8 cellular contexts compared by ENCODE assay signal in the genomic region with DNA sequence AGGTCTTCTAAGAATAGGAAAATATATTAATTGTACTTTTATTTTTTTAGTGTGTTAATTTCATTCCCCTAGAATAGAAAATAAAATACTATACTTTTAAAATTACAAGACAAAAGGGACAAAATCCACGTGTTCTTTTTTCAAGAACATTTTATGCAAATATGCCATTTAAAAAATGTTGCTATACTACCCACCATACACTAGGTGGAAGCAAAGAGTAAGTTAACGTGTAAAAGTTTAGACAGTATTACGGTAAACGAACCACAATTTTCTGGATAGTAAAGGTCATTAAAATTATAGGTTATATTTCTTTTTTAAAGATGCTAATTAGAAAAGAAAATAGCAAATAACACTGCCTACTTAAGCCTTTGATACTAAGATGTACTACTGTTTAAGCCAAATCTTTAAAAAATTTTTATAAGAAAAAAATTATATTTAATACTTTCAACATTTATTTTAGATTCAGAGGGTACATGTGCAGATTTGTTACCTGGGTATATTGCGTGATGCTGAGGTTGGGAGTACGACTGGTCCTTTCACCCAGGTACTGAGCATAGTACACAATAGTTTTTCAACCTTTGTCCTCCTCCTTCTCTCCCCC.
A peak's percentile ranks its signal among the peaks of the same experiment; 100 is the strongest.
DNase-seq lines count a peak whose midpoint lies in the region; ATAC-seq, FAIRE-seq and TF ChIP-seq lines count a peak whose summit lies in the region.

No MANE protein-coding gene starts in this region.

- peak; percentile 85 for FAIRE-seq in RCC 7860 (lab: Jason Lieb, UNC)

- DNase-seq in RCC 7860 (ENCODE audit: low spot score) = peak; percentile 26
- peak; percentile 57 for DNase-seq in fibroblast of peridontal ligament (ENCODE audit: extremely low read depth)
- no peak for DNase-seq in sigmoid colon
- DNase-seq in NCI-H187 (lab: John Stamatoyannopoulos, UW) = no peak
- DNase-seq in stimulated activated CD4-positive, alpha-beta T cell treated with anti-CD3 and anti-CD28 coated beads, Interleukin-4, amount 100 ng/mL, for 4 hours = no peak

- no peak overlapping the region for H3K4me3 ChIP-seq in DOHH2 (ENCODE audit: low read length)
- H3K4me3 ChIP-seq in sigmoid colon = no peak overlapping the region

- H3K9me2 ChIP-seq in DOHH2 (replicated peaks; ENCODE audit: control insufficient read depth, low read length) = no peaks in the 10 kb centered on the region

- intact Hi-C loops in sigmoid colon (cut with DNase I) = loop anchor here (2.0 kb wide), 1 partner anchor 408 kb away; no protein-coding TSS in a partner anchor

- H3K27ac ChIP-seq in DOHH2 (ENCODE audit: low read depth, low read length) (no peak overlapping the region), sigmoid colon (no peak overlapping the region)

- H3K36me3 ChIP-seq in DOHH2 (ENCODE audit: control insufficient read depth, low read length) = no peaks in the 10 kb centered on the region
- H3K36me3 ChIP-seq in sigmoid colon = no peaks in the 10 kb centered on the region

- peak; percentile 34 for TF ChIP-seq CTCF in DOHH2 (IDR thresholded peaks at IDR 0.05; ENCODE audit: low read depth, low read length, poor library complexity, severe bottlenecking)
- TF ChIP-seq CTCF in sigmoid colon (IDR thresholded peaks at IDR 0.05) = peak in 3 of 4 experiments; percentile 35 to 49 (median 44)

- no peaks in the 10 kb centered on the region for H3K9me3 ChIP-seq in DOHH2 (ENCODE audit: control insufficient read depth, insufficient read depth, low read length)
- no peaks in the 10 kb centered on the region for H3K9me3 ChIP-seq in sigmoid colon

- peak; percentile 51 for ATAC-seq in GM19468 (IDR thresholded peaks at IDR 0.05; ENCODE audit: extremely low read depth, unreplicated experiment)
- peak; percentile 72 for ATAC-seq in HG03520 (IDR thresholded peaks at IDR 0.05; ENCODE audit: unreplicated experiment)

- no peaks in the 10 kb centered on the region for H3K79me2 ChIP-seq in DOHH2 (ENCODE audit: control insufficient read depth, low read length)

- no peak for TF ChIP-seq POLR2A in sigmoid colon (IDR thresholded peaks at IDR 0.05)

- H3K27me3 ChIP-seq in DOHH2 (ENCODE audit: control insufficient read depth, low read length) (no peaks in the 10 kb centered on the region), sigmoid colon (no peaks in the 10 kb centered on the region)

- no peaks in the 10 kb centered on the region for H4K20me1 ChIP-seq in DOHH2 (ENCODE audit: control insufficient read depth, insufficient read depth, low read depth, low read length)

- no peak overlapping the region for H3K4me2 ChIP-seq in DOHH2 (ENCODE audit: low read length)

- no peaks in the 10 kb centered on the region for H3K4me1 ChIP-seq in DOHH2 (ENCODE audit: control insufficient read depth, low read length)
- H3K4me1 ChIP-seq in sigmoid colon = no peaks in the 10 kb centered on the region

- no peaks in the 10 kb centered on the region for H3F3A ChIP-seq in DOHH2 (ENCODE audit: control insufficient read depth, insufficient read depth)

- WGBS in sigmoid colon, 2 donors = 5 to 16% methylated on average over 6 of the region's 6 CpGs

- no peak for TF ChIP-seq EP300 in sigmoid colon (IDR thresholded peaks at IDR 0.05)

Comparison
In these comparisons a context has a peak if more than half of its experiments do, and no peak if none do; other contexts are left out.
1. DNase-seq: peak in RCC 7860 (single experiment) and fibroblast of peridontal ligament (single experiment); none in sigmoid colon (single experiment), NCI-H187 (0 of 2) and stimulated activated CD4-positive, alpha-beta T cell treated with anti-CD3 and anti-CD28 coated beads, Interleukin-4, amount 100 ng/mL, for 4 hours (0 of 2).